1 cellular context compared by ENCODE assay signal in the genomic region with DNA sequence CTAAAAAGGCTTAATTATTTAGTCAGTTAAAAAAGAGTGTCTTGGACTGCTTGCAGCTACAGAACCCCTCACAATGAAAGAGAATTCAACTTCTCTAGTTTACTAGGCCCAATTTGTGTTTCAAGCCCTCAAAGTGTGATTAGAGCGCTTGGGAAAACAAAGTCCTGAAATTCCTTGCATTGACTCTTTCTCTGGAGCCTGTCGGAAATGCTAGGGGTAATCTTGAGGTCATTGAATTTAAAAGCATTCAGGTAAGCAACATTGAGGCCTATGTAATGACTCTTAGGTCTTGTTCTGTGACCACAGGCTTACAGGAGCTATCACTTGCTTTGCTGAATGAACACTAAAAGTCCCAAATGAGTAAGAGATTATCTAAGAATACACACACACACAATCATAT.
TF ChIP-seq lines count a peak whose summit lies in the region.

No MANE protein-coding gene starts in this region.

TF ChIP-seq in WTC11, 78 proteins besides CTCF, POLR2A, EP300 and RAD21 (continued from another document):
- TF ChIP-seq, protein P1, sequence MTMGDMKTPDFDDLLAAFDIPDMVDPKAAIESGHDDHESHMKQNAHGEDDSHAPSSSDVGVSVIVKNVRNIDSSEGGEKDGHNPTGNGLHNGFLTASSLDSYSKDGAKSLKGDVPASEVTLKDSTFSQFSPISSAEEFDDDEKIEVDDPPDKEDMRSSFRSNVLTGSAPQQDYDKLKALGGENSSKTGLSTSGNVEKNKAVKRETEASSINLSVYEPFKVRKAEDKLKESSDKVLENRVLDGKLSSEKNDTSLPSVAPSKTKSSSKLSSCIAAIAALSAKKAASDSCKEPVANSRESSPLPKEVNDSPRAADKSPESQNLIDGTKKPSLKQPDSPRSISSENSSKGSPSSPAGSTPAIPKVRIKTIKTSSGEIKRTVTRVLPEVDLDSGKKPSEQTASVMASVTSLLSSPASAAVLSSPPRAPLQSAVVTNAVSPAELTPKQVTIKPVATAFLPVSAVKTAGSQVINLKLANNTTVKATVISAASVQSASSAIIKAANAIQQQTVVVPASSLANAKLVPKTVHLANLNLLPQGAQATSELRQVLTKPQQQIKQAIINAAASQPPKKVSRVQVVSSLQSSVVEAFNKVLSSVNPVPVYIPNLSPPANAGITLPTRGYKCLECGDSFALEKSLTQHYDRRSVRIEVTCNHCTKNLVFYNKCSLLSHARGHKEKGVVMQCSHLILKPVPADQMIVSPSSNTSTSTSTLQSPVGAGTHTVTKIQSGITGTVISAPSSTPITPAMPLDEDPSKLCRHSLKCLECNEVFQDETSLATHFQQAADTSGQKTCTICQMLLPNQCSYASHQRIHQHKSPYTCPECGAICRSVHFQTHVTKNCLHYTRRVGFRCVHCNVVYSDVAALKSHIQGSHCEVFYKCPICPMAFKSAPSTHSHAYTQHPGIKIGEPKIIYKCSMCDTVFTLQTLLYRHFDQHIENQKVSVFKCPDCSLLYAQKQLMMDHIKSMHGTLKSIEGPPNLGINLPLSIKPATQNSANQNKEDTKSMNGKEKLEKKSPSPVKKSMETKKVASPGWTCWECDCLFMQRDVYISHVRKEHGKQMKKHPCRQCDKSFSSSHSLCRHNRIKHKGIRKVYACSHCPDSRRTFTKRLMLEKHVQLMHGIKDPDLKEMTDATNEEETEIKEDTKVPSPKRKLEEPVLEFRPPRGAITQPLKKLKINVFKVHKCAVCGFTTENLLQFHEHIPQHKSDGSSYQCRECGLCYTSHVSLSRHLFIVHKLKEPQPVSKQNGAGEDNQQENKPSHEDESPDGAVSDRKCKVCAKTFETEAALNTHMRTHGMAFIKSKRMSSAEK (CRISPR knock-in tag; IDR thresholded peaks at IDR 0.05; ENCODE audit: borderline replicate concordance): no peak
- TF ChIP-seq, protein P2, sequence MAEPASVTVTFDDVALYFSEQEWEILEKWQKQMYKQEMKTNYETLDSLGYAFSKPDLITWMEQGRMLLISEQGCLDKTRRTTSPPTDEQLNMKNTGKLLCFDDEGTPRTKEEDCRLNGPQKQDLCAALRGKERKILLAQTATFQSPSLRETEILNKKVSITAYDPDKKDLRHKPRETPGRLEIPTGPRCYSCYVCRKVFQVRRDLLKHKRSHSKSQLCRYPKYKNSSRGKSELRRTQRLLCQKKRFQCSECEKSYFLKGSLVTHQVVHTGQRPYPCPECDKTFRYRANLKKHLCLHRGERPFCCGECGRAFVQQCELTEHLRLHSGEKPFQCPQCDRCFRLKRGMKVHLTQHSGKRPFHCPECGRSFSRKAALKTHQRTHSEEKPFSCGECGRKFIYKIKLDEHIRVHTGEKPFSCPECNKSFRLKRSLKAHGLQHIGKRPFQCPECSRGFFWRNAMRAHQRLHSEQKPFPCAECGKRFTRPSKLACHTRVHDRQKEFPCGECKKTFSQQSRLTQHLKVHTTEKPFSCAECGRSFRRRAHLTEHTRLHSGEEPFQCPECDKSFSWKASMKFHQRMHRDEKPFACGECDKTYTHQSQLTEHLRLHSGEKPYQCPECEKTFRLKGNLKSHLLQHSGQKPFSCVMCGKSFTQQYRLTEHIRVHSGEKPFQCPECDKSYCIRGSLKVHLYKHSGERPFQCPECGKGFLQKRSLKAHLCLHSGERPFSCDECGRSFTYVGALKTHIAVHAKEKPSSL (CRISPR knock-in tag; conservative IDR thresholded peaks at IDR 0.05): no peak
- TF ChIP-seq JAZF1 (CRISPR knock-in tag; IDR thresholded peaks at IDR 0.05) (no peak), SMAD4 (CRISPR knock-in tag; IDR thresholded peaks at IDR 0.05) (no peak), ESRRA (CRISPR knock-in tag; IDR thresholded peaks at IDR 0.05; ENCODE audit: borderline replicate concordance) (no peak), RELA (CRISPR knock-in tag; IDR thresholded peaks at IDR 0.05; ENCODE audit: borderline replicate concordance) (no peak)
- TF ChIP-seq, protein P3, sequence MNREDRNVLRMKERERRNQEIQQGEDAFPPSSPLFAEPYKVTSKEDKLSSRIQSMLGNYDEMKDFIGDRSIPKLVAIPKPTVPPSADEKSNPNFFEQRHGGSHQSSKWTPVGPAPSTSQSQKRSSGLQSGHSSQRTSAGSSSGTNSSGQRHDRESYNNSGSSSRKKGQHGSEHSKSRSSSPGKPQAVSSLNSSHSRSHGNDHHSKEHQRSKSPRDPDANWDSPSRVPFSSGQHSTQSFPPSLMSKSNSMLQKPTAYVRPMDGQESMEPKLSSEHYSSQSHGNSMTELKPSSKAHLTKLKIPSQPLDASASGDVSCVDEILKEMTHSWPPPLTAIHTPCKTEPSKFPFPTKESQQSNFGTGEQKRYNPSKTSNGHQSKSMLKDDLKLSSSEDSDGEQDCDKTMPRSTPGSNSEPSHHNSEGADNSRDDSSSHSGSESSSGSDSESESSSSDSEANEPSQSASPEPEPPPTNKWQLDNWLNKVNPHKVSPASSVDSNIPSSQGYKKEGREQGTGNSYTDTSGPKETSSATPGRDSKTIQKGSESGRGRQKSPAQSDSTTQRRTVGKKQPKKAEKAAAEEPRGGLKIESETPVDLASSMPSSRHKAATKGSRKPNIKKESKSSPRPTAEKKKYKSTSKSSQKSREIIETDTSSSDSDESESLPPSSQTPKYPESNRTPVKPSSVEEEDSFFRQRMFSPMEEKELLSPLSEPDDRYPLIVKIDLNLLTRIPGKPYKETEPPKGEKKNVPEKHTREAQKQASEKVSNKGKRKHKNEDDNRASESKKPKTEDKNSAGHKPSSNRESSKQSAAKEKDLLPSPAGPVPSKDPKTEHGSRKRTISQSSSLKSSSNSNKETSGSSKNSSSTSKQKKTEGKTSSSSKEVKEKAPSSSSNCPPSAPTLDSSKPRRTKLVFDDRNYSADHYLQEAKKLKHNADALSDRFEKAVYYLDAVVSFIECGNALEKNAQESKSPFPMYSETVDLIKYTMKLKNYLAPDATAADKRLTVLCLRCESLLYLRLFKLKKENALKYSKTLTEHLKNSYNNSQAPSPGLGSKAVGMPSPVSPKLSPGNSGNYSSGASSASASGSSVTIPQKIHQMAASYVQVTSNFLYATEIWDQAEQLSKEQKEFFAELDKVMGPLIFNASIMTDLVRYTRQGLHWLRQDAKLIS (CRISPR knock-in tag; IDR thresholded peaks at IDR 0.05; ENCODE audit: borderline replicate concordance): no peak
TF ChIP-seq in WTC11: peak in this region for 0.
